17 cellular contexts compared by ENCODE assay signal in genomic region chr4:7217453-7218310, GRCh38. TPM values are rescaled to one million over a fixed set of nuclear protein-coding genes. Genes with fewer than 3 reads are reported as not detected.
DNase-seq lines count a peak whose midpoint lies in the region; ATAC-seq and TF ChIP-seq lines count a peak whose summit lies in the region.
"Had no signal": no experiment of that assay in that cellular context is flagged by ENCODE, and none has a peak within 500 bp of the region (broad histone marks: within the 10 kb centered on the region; RNA-seq: fewer than 3 reads in every experiment).

No MANE protein-coding gene starts in this region.

- ATAC-seq in lower lobe of right lung (peak; percentile 96 to 97), upper lobe of right lung (peak; percentile 94)
- ATAC-seq: gastroesophageal sphincter had no signal

- H3K27ac Mint-ChIP-seq in brain = peak overlapping the region in 3 of 5 experiments; percentile 30 to 85 (median 38)
- H3K27ac Mint-ChIP-seq: activated CD4-positive, alpha-beta memory T cell treated with anti-CD3 and anti-CD28 coated beads, Interleukin-2, amount 10 ng/mL, durations not matched to agents 7 days and 5 days; CD14-positive monocyte; IgD-negative memory B cell had no signal

- H3K27me3 ChIP-seq in lower lobe of right lung (ENCODE audit: low read depth) = no peaks in the 10 kb centered on the region
- no peaks in the 10 kb centered on the region for H3K27me3 ChIP-seq in upper lobe of right lung
- H3K27me3 ChIP-seq: gastroesophageal sphincter had no signal

- intact Hi-C loops in lower lobe of right lung (cut with DNase I) (no loop called here), upper lobe of right lung (cut with DNase I) (no loop called here)

- TF ChIP-seq CTCF in brain (conservative IDR thresholded peaks at IDR 0.05) (no peak), lower lobe of right lung (IDR thresholded peaks at IDR 0.05) (no peak), upper lobe of right lung (IDR thresholded peaks at IDR 0.05) (no peak)

- H3K4me1 Mint-ChIP-seq in brain = peaks cover 50% of the 10 kb centered on the region
- H3K4me1 Mint-ChIP-seq: activated CD4-positive, alpha-beta memory T cell treated with anti-CD3 and anti-CD28 coated beads, Interleukin-2, amount 10 ng/mL, durations not matched to agents 7 days and 5 days; CD14-positive monocyte; IgD-negative memory B cell had no signal

- H3K9me3 Mint-ChIP-seq in brain = peaks cover 0 to 16% (median 9%) of the 10 kb centered on the region in 5 experiments
- H3K9me3 Mint-ChIP-seq: activated CD4-positive, alpha-beta memory T cell treated with anti-CD3 and anti-CD28 coated beads, Interleukin-2, amount 10 ng/mL, durations not matched to agents 7 days and 5 days had no signal

- H3K4me1 ChIP-seq in lower lobe of right lung (peaks cover 8% of the 10 kb centered on the region), upper lobe of right lung (no peaks in the 10 kb centered on the region)

- peak overlapping the region in 1 of 5 experiments; percentile 34 for H3K4me3 Mint-ChIP-seq in brain
- H3K4me3 Mint-ChIP-seq: activated CD4-positive, alpha-beta memory T cell treated with anti-CD3 and anti-CD28 coated beads, Interleukin-2, amount 10 ng/mL, durations not matched to agents 7 days and 5 days; CD14-positive monocyte; IgD-negative memory B cell had no signal

- H3K27ac ChIP-seq in lower lobe of right lung (peak overlapping the region; percentile 77), upper lobe of right lung (peak overlapping the region; percentile 73), caudate nucleus (ENCODE audit: low read depth, low read length) (no peak overlapping the region)
- H3K27ac ChIP-seq: gastroesophageal sphincter, thoracic aorta had no signal

- H3K36me3 ChIP-seq in lower lobe of right lung (no peaks in the 10 kb centered on the region), upper lobe of right lung (no peaks in the 10 kb centered on the region)
- H3K36me3 ChIP-seq: gastroesophageal sphincter, thoracic aorta had no signal

- H3K4me3 ChIP-seq in lower lobe of right lung = no peak overlapping the region
- H3K4me3 ChIP-seq in upper lobe of right lung = no peak overlapping the region
- H3K4me3 ChIP-seq: gastroesophageal sphincter, thoracic aorta had no signal

- H3K9me3 ChIP-seq in lower lobe of right lung (no peaks in the 10 kb centered on the region), upper lobe of right lung (no peaks in the 10 kb centered on the region)
- H3K9me3 ChIP-seq: gastroesophageal sphincter, thoracic aorta had no signal

- DNase-seq in HuH-7 (ENCODE audit: low spot score) = peak; percentile 88
- DNase-seq in lower lobe of right lung = peak; percentile 82
- peak; percentile 89 for DNase-seq in upper lobe of right lung
- DNase-seq in NCI-H1105 treated with DMSO at 0.1 percent for 48 hours (lab: John Stamatoyannopoulos, UW) = no peak
- no peak for DNase-seq in CD1c-positive myeloid dendritic cell (ENCODE audit: extremely low spot score)
- no peak for DNase-seq in caudate nucleus (lab: John Stamatoyannopoulos, UW)
- DNase-seq: activated CD4-positive, alpha-beta memory T cell treated with anti-CD3 and anti-CD28 coated beads, Interleukin-2, amount 10 ng/mL, durations not matched to agents 7 days and 5 days; amniotic stem cell; DND-41; mesendoderm; NCI-H748 treated with DMSO at 0.1 percent for 48 hours; stimulated activated CD4-positive, alpha-beta T cell treated with anti-CD3 and anti-CD28 coated beads, Interleukin-4, amount 100 ng/mL, for 4 hours had no signal

- peaks cover 6% of the 10 kb centered on the region for H3K27me3 Mint-ChIP-seq in brain
- H3K27me3 Mint-ChIP-seq: activated CD4-positive, alpha-beta memory T cell treated with anti-CD3 and anti-CD28 coated beads, Interleukin-2, amount 10 ng/mL, durations not matched to agents 7 days and 5 days; IgD-negative memory B cell had no signal

- peaks cover 29% of the 10 kb centered on the region for H3K36me3 Mint-ChIP-seq in brain
- H3K36me3 Mint-ChIP-seq: CD14-positive monocyte had no signal

RNA-seq across cellular contexts. Expression of gene SORCS2, which starts 25.3 kb away (rescaled TPM):
- polyA plus RNA-seq in brain (ENCODE audit: insufficient read depth, low read depth, low replicate concordance) = 18.8 TPM
- total RNA-seq in lower lobe of right lung = 5.8 TPM
- 7.2 TPM for total RNA-seq in upper lobe of right lung
- polyA plus RNA-seq: IgD-negative memory B cell had no signal

Comparison
In these comparisons a context has a peak if more than half of its experiments do, and no peak if none do; other contexts are left out.
1. DNase-seq: peak in HuH-7 (single experiment), lower lobe of right lung (single experiment) and upper lobe of right lung (single experiment); none in NCI-H1105 treated with DMSO at 0.1 percent for 48 hours (single experiment), CD1c-positive myeloid dendritic cell (single experiment) and caudate nucleus (0 of 61).